ENCODE assay signal across 9 cellular contexts in genomic region chr15:31367730-31368344, GRCh38. TPM values are rescaled to one million over a fixed set of nuclear protein-coding genes. Genes with fewer than 3 reads are reported as not detected.
DNase-seq lines count a peak whose midpoint lies in the region; ATAC-seq and TF ChIP-seq lines count a peak whose summit lies in the region.
"Had no signal": no experiment of that assay in that cellular context is flagged by ENCODE, and none has a peak within 500 bp of the region (broad histone marks: within the 10 kb centered on the region; RNA-seq: fewer than 3 reads in every experiment).

No MANE protein-coding gene starts in this region.

- H3K27me3 Mint-ChIP-seq in naive thymus-derived CD4-positive, alpha-beta T cell: no peaks in the 10 kb centered on the region

- H3K4me3 Mint-ChIP-seq in naive thymus-derived CD4-positive, alpha-beta T cell: peak overlapping the region; percentile 54 to 87 (median 82)

- in situ Hi-C loops in HAP-1 (cut with MboI; ENCODE audit: low sequenced_read_pairs): no loop called here

- peaks cover 7 to 27% of the 10 kb centered on the region in 2 donors for H3K36me3 Mint-ChIP-seq in activated naive CD4-positive, alpha-beta T cell treated with anti-CD3 and anti-CD28 coated beads, Interleukin-2, amount 50 U/mL, for 72 hours
- H3K36me3 Mint-ChIP-seq in naive thymus-derived CD4-positive, alpha-beta T cell: peaks cover 7 to 35% (median 13%) of the 10 kb centered on the region in 5 donors

- peak; percentile 53 for ATAC-seq in HG02798 (IDR thresholded peaks at IDR 0.05; ENCODE audit: poor library complexity, unreplicated experiment)
- peak; percentile 21 to 66 for ATAC-seq in activated naive CD4-positive, alpha-beta T cell treated with anti-CD3 and anti-CD28 coated beads, Interleukin-2, amount 50 U/mL, for 72 hours
- ATAC-seq in naive thymus-derived CD4-positive, alpha-beta T cell: peak; percentile 20
- no peak for ATAC-seq in GM21528 (IDR thresholded peaks at IDR 0.05; ENCODE audit: low FRiP score, unreplicated experiment)
- no peak for ATAC-seq in omental fat pad (ENCODE audit: low FRiP score)

- peaks cover 0 to 12% (median 5%) of the 10 kb centered on the region in 3 experiments for H3K36me3 ChIP-seq in naive thymus-derived CD4-positive, alpha-beta T cell (ENCODE audit: control insufficient read depth in 2 of 3, insufficient read depth in 3 of 3, low read length in 3 of 3)
- H3K36me3 ChIP-seq in HAP-1 (replicated peaks): no peaks in the 10 kb centered on the region

- TF ChIP-seq CTCF in GM12865 (IDR thresholded peaks at IDR 0.05; ENCODE audit: insufficient read depth, low read depth, low read length, missing control alignments) (no peak), omental fat pad (IDR thresholded peaks at IDR 0.05) (no peak)

- H3K9me3 ChIP-seq in naive thymus-derived CD4-positive, alpha-beta T cell (ENCODE audit: control insufficient read depth in 2 of 3, low read length in 3 of 3): peaks cover 0 to 6% (median 0%) of the 10 kb centered on the region in 3 experiments
- H3K9me3 ChIP-seq in HAP-1: no peaks in the 10 kb centered on the region; the same call in 1 of the 2 replicates

- H3K27ac ChIP-seq in naive thymus-derived CD4-positive, alpha-beta T cell (ENCODE audit: low read depth, low read length): peak overlapping the region; percentile 94

- intact Hi-C loops in naive thymus-derived CD4-positive, alpha-beta T cell (cut with micrococcal nuclease): no loop called here

- H3K4me3 ChIP-seq in GM12865 (ENCODE audit: low read depth, low read length) (no peak overlapping the region), HAP-1 (no peak overlapping the region)
- peak overlapping the region; percentile 36 for H3K4me3 ChIP-seq in naive thymus-derived CD4-positive, alpha-beta T cell (ENCODE audit: low read length)

- peaks cover 80 to 83% of the 10 kb centered on the region in 2 donors for H3K4me1 ChIP-seq in naive thymus-derived CD4-positive, alpha-beta T cell (ENCODE audit: control insufficient read depth in 2 of 2, insufficient read depth in 2 of 2, low read length in 2 of 2)
- peaks cover 10% of the 10 kb centered on the region for H3K4me1 ChIP-seq in HAP-1

- CTCF ChIA-PET in naive thymus-derived CD4-positive, alpha-beta T cell (lab: Charles Lee): interaction anchor here (0.8 to 6.5 kb wide), 7 partner anchors 10 to 168 kb away, joined by 3 to 47 read pairs (median 5); no protein-coding TSS in a partner anchor

- peak overlapping the region; percentile 81 for H3K27ac Mint-ChIP-seq in activated naive CD4-positive, alpha-beta T cell treated with anti-CD3 and anti-CD28 coated beads, Interleukin-2, amount 50 U/mL, for 72 hours
- peak overlapping the region; percentile 92 to 99 (median 97) for H3K27ac Mint-ChIP-seq in naive thymus-derived CD4-positive, alpha-beta T cell

- H3K27me3 ChIP-seq in naive thymus-derived CD4-positive, alpha-beta T cell (ENCODE audit: control insufficient read depth in 2 of 2, insufficient read depth in 2 of 2, low read length in 2 of 2): no peaks in the 10 kb centered on the region
- H3K27me3 ChIP-seq in HAP-1 (ENCODE audit: low read depth): no peaks in the 10 kb centered on the region

- peaks cover 73 to 99% (median 89%) of the 10 kb centered on the region in 7 donors for H3K4me1 Mint-ChIP-seq in naive thymus-derived CD4-positive, alpha-beta T cell

- POLR2A ChIA-PET in naive thymus-derived CD4-positive, alpha-beta T cell (lab: Charles Lee): interaction anchor here (0.6 to 25.6 kb wide), 16 partner anchors 8 to 123 kb away, joined by 3 to 529 read pairs (median 6); partner anchors contain the start of gene KLF13

- no peaks in the 10 kb centered on the region for H3K9me3 Mint-ChIP-seq in activated naive CD4-positive, alpha-beta T cell treated with anti-CD3 and anti-CD28 coated beads, Interleukin-2, amount 50 U/mL, for 72 hours
- H3K9me3 Mint-ChIP-seq in naive thymus-derived CD4-positive, alpha-beta T cell: peaks cover 0 to 5% (median 0%) of the 10 kb centered on the region in 11 donors

- peak; percentile 76 for DNase-seq in GM12865 (ENCODE audit: low read depth)
- no peak for DNase-seq in activated naive CD4-positive, alpha-beta T cell treated with anti-CD3 and anti-CD28 coated beads, Interleukin-2, amount 50 U/mL, for 72 hours (ENCODE audit: low spot score in 2 of 2)
- DNase-seq in naive thymus-derived CD4-positive, alpha-beta T cell: no peak
- no peak for DNase-seq in HAP-1 (ENCODE audit: low spot score in 2 of 2)
- DNase-seq in omental fat pad (ENCODE audit: low spot score): no peak
- DNase-seq in NCI-H524 (lab: John Stamatoyannopoulos, UW): no peak
- DNase-seq: KG1 had no signal

RNA-seq across cellular contexts. Expression of gene KLF13, which starts 41.2 kb away (rescaled TPM):
- total RNA-seq in activated naive CD4-positive, alpha-beta T cell treated with anti-CD3 and anti-CD28 coated beads, Interleukin-2, amount 50 U/mL, for 72 hours: 100 to 1,000 TPM; 124 to 161 TPM
- total RNA-seq in naive thymus-derived CD4-positive, alpha-beta T cell: 100 to 1,000 TPM; 175 to 256 (median 199) TPM
- 10 to 100 TPM; 42.4 to 53.7 TPM for polyA plus RNA-seq in naive thymus-derived CD4-positive, alpha-beta T cell
- total RNA-seq in omental fat pad: 10 to 100 TPM; 49.7 to 67.5 (median 62.3) TPM

Comparison
In these comparisons a context has a peak if more than half of its experiments do, and no peak if none do; other contexts are left out.
1. ATAC-seq: peak in HG02798 (single experiment), activated naive CD4-positive, alpha-beta T cell treated with anti-CD3 and anti-CD28 coated beads, Interleukin-2, amount 50 U/mL, for 72 hours (2 of 2) and naive thymus-derived CD4-positive, alpha-beta T cell (single experiment); none in GM21528 (single experiment) and omental fat pad (single experiment).